In genomic region chr1:53375440-53375839, GRCh38 we compare ENCODE assay signal across 19 cellular contexts. TPM values are rescaled to one million over a fixed set of nuclear protein-coding genes. Genes with fewer than 3 reads are reported as not detected.
DNase-seq lines count a peak whose midpoint lies in the region; ATAC-seq and TF ChIP-seq lines count a peak whose summit lies in the region.
"Had no signal": no experiment of that assay in that cellular context is flagged by ENCODE, and none has a peak within 500 bp of the region (broad histone marks: within the 10 kb centered on the region; RNA-seq: fewer than 3 reads in every experiment).

No MANE protein-coding gene starts in this region.

- H3K9me3 Mint-ChIP-seq in brain, result peaks cover 0 to 6% (median 0%) of the 10 kb centered on the region in 5 experiments
- H3K9me3 Mint-ChIP-seq: activated T-helper 1 cell treated with anti-CD3 and anti-CD28 coated beads, Interleukin-12 subunit alpha, Interleukin-12 subunit beta, Interleukin-2, Interleukin-4 antibody, amounts not matched to agents 30 ng/mL and 10 ng/mL and 1 ng/mL, durations not matched to agents 14 hours and 24 hours and 36 hours; CD8-positive, alpha-beta T cell; stimulated activated naive B cell treated with anti-CD40 and anti-IgM and Interleukin-4, amounts not matched to agents 10 μg/mL and 1 μg/mL and 100 μg/mL, for 72 hours had no signal

- no peak overlapping the region for H3K4me2 ChIP-seq in mesendoderm (ENCODE audit: low read length)
- H3K4me2 ChIP-seq: hepatocyte had no signal

- H3K4me3 Mint-ChIP-seq in brain, result no peak overlapping the region
- H3K4me3 Mint-ChIP-seq: activated T-helper 1 cell treated with anti-CD3 and anti-CD28 coated beads, Interleukin-12 subunit alpha, Interleukin-12 subunit beta, Interleukin-2, Interleukin-4 antibody, amounts not matched to agents 30 ng/mL and 10 ng/mL and 1 ng/mL, durations not matched to agents 14 hours and 24 hours and 36 hours; CD8-positive, alpha-beta T cell; stimulated activated naive B cell treated with anti-CD40 and anti-IgM and Interleukin-4, amounts not matched to agents 10 μg/mL and 1 μg/mL and 100 μg/mL, for 72 hours had no signal

- no peak overlapping the region for H4K8ac ChIP-seq in mesendoderm (ENCODE audit: low read depth, low read length)

- H3K4me1 Mint-ChIP-seq in brain, result peaks cover 56% of the 10 kb centered on the region

- no peak overlapping the region for H2BK120ac ChIP-seq in mesendoderm (ENCODE audit: low read depth, low read length)

- H2AK5ac ChIP-seq in mesendoderm (ENCODE audit: low read length), result no peak overlapping the region

- H2BK15ac ChIP-seq in mesendoderm (replicated peaks; ENCODE audit: low read depth), result no peak overlapping the region

- H3K4ac ChIP-seq in mesendoderm (ENCODE audit: low read depth, low read length), result no peak overlapping the region

- H3K27ac ChIP-seq in mesendoderm (ENCODE audit: low read depth, low read length), result no peak overlapping the region
- H3K27ac ChIP-seq: hepatocyte, neutrophil had no signal

- H3K18ac ChIP-seq in mesendoderm (ENCODE audit: low read length), result peak overlapping the region; percentile 11

- H3K79me2 ChIP-seq in mesendoderm (ENCODE audit: control insufficient read depth, insufficient read depth, low read length), result no peaks in the 10 kb centered on the region
- H3K79me2 ChIP-seq: hepatocyte had no signal

- no peak overlapping the region for H4K5ac ChIP-seq in mesendoderm (ENCODE audit: low read length)

- H3K27me3 Mint-ChIP-seq in brain, result no peaks in the 10 kb centered on the region

- H3K4me3 ChIP-seq in mesendoderm (ENCODE audit: low read length), result no peak overlapping the region
- H3K4me3 ChIP-seq: hepatocyte had no signal

- H3K9ac ChIP-seq in mesendoderm (ENCODE audit: low read length), result no peak overlapping the region

- ATAC-seq in GM21447 (IDR thresholded peaks at IDR 0.05; ENCODE audit: unreplicated experiment), result no peak
- ATAC-seq: CD8-positive, alpha-beta T cell; stimulated activated naive B cell treated with anti-CD40 and anti-IgM and Interleukin-4, amounts not matched to agents 10 μg/mL and 1 μg/mL and 100 μg/mL, for 72 hours had no signal

- DNase-seq in activated effector memory CD4-positive, alpha-beta T cell treated with anti-CD3 and anti-CD28 coated beads, Interleukin-2, amount 50 U/mL, for 16 hours, result peak; percentile 54
- no peak for DNase-seq in activated effector memory CD4-positive, alpha-beta T cell treated with Interleukin-2 at 50 U/mL for 16 hours
- DNase-seq in mesendoderm (no peak), ureter (ENCODE audit: low spot score) (peak; percentile 40), NCI-H2107 treated with DMSO at 0.1 percent for 48 hours (lab: John Stamatoyannopoulos, UW; ENCODE audit: unreplicated experiment) (no peak), anterior cingulate cortex (lab: John Stamatoyannopoulos, UW) (no peak)
- DNase-seq: amniotic stem cell; GOT3; NCI-H1436 treated with DMSO at 0.1 percent for 48 hours; RPMI8226; stimulated activated CD4-positive, alpha-beta T cell treated with anti-CD3 and anti-CD28 coated beads, Interleukin-15, amount 100 ng/mL, for 24 hours; stimulated activated naive B cell treated with anti-CD40 and anti-IgM and Interleukin-4, amounts not matched to agents 10 μg/mL and 1 μg/mL and 100 μg/mL, for 72 hours; trophoblast cell had no signal

- peak overlapping the region; percentile 31 for H3K56ac ChIP-seq in mesendoderm (ENCODE audit: low read length)

- H3K4me1 ChIP-seq in mesendoderm (ENCODE audit: control insufficient read depth, low read depth, low read length), result peaks cover 16% of the 10 kb centered on the region

- no peak overlapping the region for H3K23ac ChIP-seq in mesendoderm (ENCODE audit: low read length)

- H2BK5ac ChIP-seq in mesendoderm (ENCODE audit: low read length), result no peak overlapping the region

- WGBS in mesendoderm (ENCODE audit: extremely low coverage, insufficient coverage, low lambda C conversion rate), result no CpG with 5 or more reads among the region's 13 CpGs

- no peak for TF ChIP-seq CTCF in brain (conservative IDR thresholded peaks at IDR 0.05)

- no peaks in the 10 kb centered on the region for H3K36me3 ChIP-seq in mesendoderm (ENCODE audit: control insufficient read depth, insufficient read depth, low read length)
- H3K36me3 ChIP-seq: neutrophil had no signal

- no peaks in the 10 kb centered on the region for H3K36me3 Mint-ChIP-seq in brain
- H3K36me3 Mint-ChIP-seq: CD8-positive, alpha-beta T cell; stimulated activated naive B cell treated with anti-CD40 and anti-IgM and Interleukin-4, amounts not matched to agents 10 μg/mL and 1 μg/mL and 100 μg/mL, for 72 hours had no signal

- no peaks in the 10 kb centered on the region for H3K27me3 ChIP-seq in mesendoderm (ENCODE audit: insufficient read depth, low read length, poor library complexity)
- H3K27me3 ChIP-seq: neutrophil had no signal

- H3K79me1 ChIP-seq in mesendoderm (ENCODE audit: low read length), result no peaks in the 10 kb centered on the region

- H3K27ac Mint-ChIP-seq in brain, result peak overlapping the region in 4 of 5 experiments; percentile 13 to 74 (median 52)
- H3K27ac Mint-ChIP-seq: activated T-helper 1 cell treated with anti-CD3 and anti-CD28 coated beads, Interleukin-12 subunit alpha, Interleukin-12 subunit beta, Interleukin-2, Interleukin-4 antibody, amounts not matched to agents 30 ng/mL and 10 ng/mL and 1 ng/mL, durations not matched to agents 14 hours and 24 hours and 36 hours; CD8-positive, alpha-beta T cell; stimulated activated naive B cell treated with anti-CD40 and anti-IgM and Interleukin-4, amounts not matched to agents 10 μg/mL and 1 μg/mL and 100 μg/mL, for 72 hours had no signal

RNA-seq across cellular contexts. Expression of gene LRP8, which starts 47.6 kb away (rescaled TPM):
- 17.4 TPM for polyA plus RNA-seq in brain (ENCODE audit: insufficient read depth, low read depth, low replicate concordance)
- polyA plus RNA-seq in mesendoderm (2013, experiment 1 of 2), result 54.5 TPM
- polyA plus RNA-seq in mesendoderm (2013, experiment 2 of 2), result 55.5 TPM
- total RNA-seq in ureter, result 11.3 TPM

Comparison
In these comparisons a context has a peak if more than half of its experiments do, and no peak if none do; other contexts are left out.
1. DNase-seq: peak in activated effector memory CD4-positive, alpha-beta T cell treated with anti-CD3 and anti-CD28 coated beads, Interleukin-2, amount 50 U/mL, for 16 hours (single experiment) and ureter (single experiment); none in activated effector memory CD4-positive, alpha-beta T cell treated with Interleukin-2 at 50 U/mL for 16 hours (single experiment), mesendoderm (single experiment), NCI-H2107 treated with DMSO at 0.1 percent for 48 hours (single experiment) and anterior cingulate cortex (0 of 58).